ENCODE assay signal across 10 cellular contexts in the genomic region with DNA sequence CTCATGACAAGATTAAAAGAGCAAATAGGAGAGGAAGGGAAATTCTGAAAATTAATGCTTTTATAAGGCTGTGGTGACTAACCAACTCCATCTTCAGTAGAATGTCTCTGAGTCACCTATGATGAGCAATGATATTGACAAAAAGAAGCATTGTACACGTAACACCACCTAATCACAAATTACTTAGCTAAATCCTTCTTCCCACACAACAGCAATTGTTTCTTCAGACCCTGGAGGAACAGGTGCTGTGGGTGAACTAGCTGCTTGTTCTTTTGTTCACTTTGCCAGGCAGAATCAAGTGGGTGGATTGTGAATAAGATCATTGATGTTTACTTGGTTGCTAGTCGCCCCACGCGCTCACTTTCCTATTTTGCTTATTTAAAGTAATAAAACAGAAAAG.
A peak's percentile ranks its signal among the peaks of the same experiment; 100 is the strongest.
DNase-seq lines count a peak whose midpoint lies in the region; ATAC-seq, FAIRE-seq and TF ChIP-seq lines count a peak whose summit lies in the region.
"Had no signal": no experiment of that assay in that cellular context is flagged by ENCODE, and none has a peak within 500 bp of the region (broad histone marks: within the 10 kb centered on the region; RNA-seq: fewer than 3 reads in every experiment).

No MANE protein-coding gene starts in this region.

- H3K4me2 ChIP-seq in A549 (peak overlapping the region; percentile 47), neural progenitor cell (peak overlapping the region; percentile 10)

- TF ChIP-seq RAD21 in A549 (conservative IDR thresholded peaks at IDR 0.05 in 1 of 2, IDR thresholded peaks at IDR 0.05 in 1 of 2) = no peak

- TF ChIP-seq CTCF in A549 (IDR thresholded peaks at IDR 0.05) (no peak), brain (conservative IDR thresholded peaks at IDR 0.05) (no peak), neural progenitor cell (IDR thresholded peaks at IDR 0.05) (no peak)

- peak overlapping the region in 3 of 5 experiments; percentile 54 to 84 (median 70) for H3K27ac Mint-ChIP-seq in brain
- H3K27ac Mint-ChIP-seq in neural progenitor cell = no peak overlapping the region

- H3K36me3 Mint-ChIP-seq in brain (no peaks in the 10 kb centered on the region), neural progenitor cell (no peaks in the 10 kb centered on the region)

- H3K4me1 Mint-ChIP-seq in brain (peaks cover 31% of the 10 kb centered on the region), neural progenitor cell (peaks cover 8% of the 10 kb centered on the region)

- H3K79me2 ChIP-seq in neural progenitor cell (ENCODE audit: low read depth) = no peaks in the 10 kb centered on the region

- no peak for TF ChIP-seq POLR2A in A549 (IDR thresholded peaks at IDR 0.05; ENCODE audit: low read length)

- H2AFZ ChIP-seq in neural progenitor cell (replicated peaks) = no peak overlapping the region

- H3K9me3 ChIP-seq in A549 (no peaks in the 10 kb centered on the region; the same call in 2 of the 3 replicates), neural progenitor cell (ENCODE audit: low read depth) (no peaks in the 10 kb centered on the region)

- H3K9me3 Mint-ChIP-seq in brain = no peaks in the 10 kb centered on the region
- H3K9me3 Mint-ChIP-seq in neural progenitor cell = no peaks in the 10 kb centered on the region

- H3K27me3 ChIP-seq in neural progenitor cell = no peaks in the 10 kb centered on the region

- no peak overlapping the region for H3K4me3 ChIP-seq in A549
- H3K4me3 ChIP-seq in neural progenitor cell = no peak overlapping the region

- H3K27me3 Mint-ChIP-seq in brain (no peaks in the 10 kb centered on the region), neural progenitor cell (ENCODE audit: insufficient read depth, low read depth) (peaks cover 2% of the 10 kb centered on the region)

- CTCF ChIA-PET in A549 (lab: Yijun Ruan, JAX) = interaction anchor here (0.9 kb wide), 1 partner anchor 51 kb away, joined by 3 read pairs; no protein-coding TSS in a partner anchor

- H3K4me3 Mint-ChIP-seq in brain (no peak overlapping the region), neural progenitor cell (no peak overlapping the region)

- no peak for FAIRE-seq in A549 (lab: Jason Lieb, UNC)

- DNase-seq in A549 (ENCODE audit: low read depth in 1 of 2, low spot score in 1 of 2) (peak in 1 of 2 experiments; percentile 44), HT1080 (ENCODE audit: low read depth) (peak; percentile 97), neural progenitor cell (ENCODE audit: low spot score) (peak; percentile 31), globus pallidus (ENCODE audit: low spot score) (no peak), NCI-H526 treated with DMSO at 0.1 percent for 48 hours (lab: John Stamatoyannopoulos, UW) (no peak), NCI-H510A treated with DMSO at 0.1 percent for 48 hours (lab: John Stamatoyannopoulos, UW) (no peak), UCSD-AML1 (lab: John Stamatoyannopoulos, UW; ENCODE audit: unreplicated experiment) (no peak)
- DNase-seq: DND-41, NCI-H1048 had no signal

- TF ChIP-seq EP300 in A549 (IDR thresholded peaks at IDR 0.05) = no peak

- POLR2A ChIA-PET in A549 (lab: Yijun Ruan, JAX) = no interaction called here

- H3F3A ChIP-seq in neural progenitor cell (ENCODE audit: low read depth) = no peaks in the 10 kb centered on the region

- no peaks in the 10 kb centered on the region for H3K36me3 ChIP-seq in neural progenitor cell

- ATAC-seq in A549 = peak in 1 of 2 experiments; percentile 74; a peak in 3 of 6 replicates

- H3K27ac ChIP-seq in A549 (no peak overlapping the region), neural progenitor cell (no peak overlapping the region)

- WGBS in A549 (ENCODE audit: missing lambda C conversion rate) = 61% methylated on average over 4 of the region's 4 CpGs

- peaks cover 24% of the 10 kb centered on the region for H3K4me1 ChIP-seq in A549
- peaks cover 15% of the 10 kb centered on the region for H3K4me1 ChIP-seq in neural progenitor cell

- H3K9ac ChIP-seq in neural progenitor cell = no peak overlapping the region

- no peaks in the 10 kb centered on the region for H4K20me1 ChIP-seq in neural progenitor cell (ENCODE audit: low read depth)

TF ChIP-seq in A549, 52 proteins besides CTCF, POLR2A, EP300 and RAD21:
- TF ChIP-seq HDAC2 (IDR thresholded peaks at IDR 0.05) (no peak), FOSL2 (IDR thresholded peaks at IDR 0.05) (0 out of 2 replicates have a peak, but pooled peaks have one; percentile 30), FOSL2 (CRISPR knock-in tag; IDR thresholded peaks at IDR 0.05) (peak; percentile 73), JUNB (IDR thresholded peaks at IDR 0.05) (peak; percentile 57), TP53 (CRISPR knock-in tag; IDR thresholded peaks at IDR 0.05) (no peak), ZSCAN20 (CRISPR knock-in tag; IDR thresholded peaks at IDR 0.05) (no peak)

Comparison
In these comparisons a context has a peak if more than half of its experiments do, and no peak if none do; other contexts are left out.
1. DNase-seq: peak in HT1080 (single experiment) and neural progenitor cell (single experiment); none in globus pallidus (single experiment), NCI-H526 treated with DMSO at 0.1 percent for 48 hours (single experiment), NCI-H510A treated with DMSO at 0.1 percent for 48 hours (single experiment) and UCSD-AML1 (single experiment).